ENCODE assay signal across 11 cellular contexts in genomic region chr5:93342563-93343061, GRCh38.
DNase-seq lines count a peak whose midpoint lies in the region; ATAC-seq and TF ChIP-seq lines count a peak whose summit lies in the region.
"Had no signal": no experiment of that assay in that cellular context is flagged by ENCODE, and none has a peak within 500 bp of the region (broad histone marks: within the 10 kb centered on the region; RNA-seq: fewer than 3 reads in every experiment).

No MANE protein-coding gene starts in this region.

- H3K4me3 ChIP-seq in A673 (ENCODE audit: low read depth, low read length, poor library complexity, severe bottlenecking): no peak overlapping the region

- intact Hi-C loops in left cardiac atrium (cut with DNase I): no loop called here
- intact Hi-C loops in A673 (cut with micrococcal nuclease; ENCODE audit: unreplicated experiment): no loop called here

- H3K9me3 ChIP-seq in A673 (ENCODE audit: low read depth, low read length, poor library complexity, severe bottlenecking): no peaks in the 10 kb centered on the region

- H3K36me3 ChIP-seq in A673 (ENCODE audit: insufficient read depth, low read length, poor library complexity, severe bottlenecking): no peaks in the 10 kb centered on the region

- no peak for TF ChIP-seq CTCF in VCaP (conservative IDR thresholded peaks at IDR 0.05)
- TF ChIP-seq CTCF in A673 (conservative IDR thresholded peaks at IDR 0.05; ENCODE audit: low read depth, low read length): no peak

- CTCF ChIA-PET in A673 (lab: Charles Lee): no interaction called here

- peak; percentile 11 for DNase-seq in Ammon's horn (ENCODE audit: low spot score)
- DNase-seq in NCI-H1048 (lab: John Stamatoyannopoulos, UW): no peak
- DNase-seq in left cardiac atrium: no peak
- no peak for DNase-seq in A673 (ENCODE audit: low spot score)
- DNase-seq in NCI-H2029 treated with DMSO at 0.1 percent for 48 hours (lab: John Stamatoyannopoulos, UW): no peak
- DNase-seq: effector memory CD8-positive, alpha-beta T cell had no signal

- H3K27ac ChIP-seq in VCaP (peak overlapping the region; percentile 56), A673 (ENCODE audit: low read depth, low read length, poor library complexity, severe bottlenecking) (no peak overlapping the region)

- BruUV-seq in A673 (replicated peaks; lab: Mats Ljungman, UMichigan): no TSS peak

- no peaks in the 10 kb centered on the region for H3K27me3 ChIP-seq in A673 (replicated peaks; ENCODE audit: insufficient read depth, low read depth, low read length, poor library complexity)

- ATAC-seq in GM19035 (IDR thresholded peaks at IDR 0.05; ENCODE audit: unreplicated experiment) (peak; percentile 69), HG02884 (IDR thresholded peaks at IDR 0.05; ENCODE audit: unreplicated experiment) (peak; percentile 63), left cardiac atrium (no peak)
- ATAC-seq: effector memory CD8-positive, alpha-beta T cell; sciatic nerve; stimulated activated effector memory CD8-positive, alpha-beta T cell treated with anti-CD3 and anti-CD28 coated beads, Interleukin-12 subunit alpha, Interleukin-12 subunit beta, amount 100 ng/mL, for 72 hours had no signal

- H3K4me1 ChIP-seq in A673 (ENCODE audit: insufficient read depth, low read length, poor library complexity, severe bottlenecking): no peaks in the 10 kb centered on the region

- POLR2A ChIA-PET in A673 (lab: Charles Lee; ENCODE audit: low non-redundant PET): no interaction called here

Comparison
In these comparisons a context has a peak if more than half of its experiments do, and no peak if none do; other contexts are left out.
1. ATAC-seq: peak in GM19035 (single experiment) and HG02884 (single experiment); none in left cardiac atrium (0 of 2).